Comparison of ENCODE assay signal across 12 cellular contexts in the genomic region with DNA sequence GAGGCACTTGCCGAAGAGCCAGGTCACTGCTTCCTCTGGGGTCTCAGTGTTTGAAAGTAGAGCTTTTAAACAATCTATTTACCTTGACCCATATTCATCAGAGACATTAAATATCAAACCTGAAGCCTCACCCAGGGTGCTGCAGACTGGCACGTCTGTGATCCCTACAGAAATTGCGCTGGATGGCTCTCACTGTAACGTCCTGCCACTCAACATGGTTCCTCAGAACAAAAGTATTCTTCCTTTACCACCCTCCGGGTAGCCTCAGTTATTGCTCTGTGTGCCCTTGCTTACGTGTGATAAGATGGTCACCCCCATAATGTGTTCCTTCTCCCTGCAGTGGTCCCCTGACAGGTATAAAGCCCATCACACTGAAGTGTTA.
DNase-seq lines count a peak whose midpoint lies in the region; ATAC-seq and TF ChIP-seq lines count a peak whose summit lies in the region.
"Had no signal": no experiment of that assay in that cellular context is flagged by ENCODE, and none has a peak within 500 bp of the region (broad histone marks: within the 10 kb centered on the region; RNA-seq: fewer than 3 reads in every experiment).

No MANE protein-coding gene starts in this region.

- TF ChIP-seq CTCF in cardiac muscle cell (IDR thresholded peaks at IDR 0.05; ENCODE audit: low read depth, low read length) (no peak), right atrium auricular region (IDR thresholded peaks at IDR 0.05) (no peak), transverse colon (IDR thresholded peaks at IDR 0.05) (no peak), body of pancreas (IDR thresholded peaks at IDR 0.05) (no peak)

- H2AFZ ChIP-seq in mesenchymal stem cell (ENCODE audit: low read depth, low read length), result no peak overlapping the region

- H2BK15ac ChIP-seq in mesenchymal stem cell (ENCODE audit: low read depth, poor library complexity, severe bottlenecking), result no peak overlapping the region

- H3K4me3 ChIP-seq in cardiac muscle cell (no peak overlapping the region), right atrium auricular region (no peak overlapping the region), SJSA1 (no peak overlapping the region), mesenchymal stem cell (ENCODE audit: insufficient read depth in 1 of 2, low read depth in 1 of 2, low read length in 2 of 2) (no peak overlapping the region), transverse colon (no peak overlapping the region), body of pancreas (no peak overlapping the region)
- H3K4me3 ChIP-seq: vagina had no signal

- H2BK12ac ChIP-seq in mesenchymal stem cell (ENCODE audit: low read length in 2 of 2), result no peak overlapping the region

- DNase-seq in cardiac muscle cell (ENCODE audit: low read depth in 1 of 2, low spot score in 1 of 2), result no peak
- DNase-seq in right atrium auricular region (ENCODE audit: low spot score), result no peak
- DNase-seq in SJSA1 (ENCODE audit: low read depth in 1 of 2, low spot score in 2 of 2), result no peak
- DNase-seq in mesenchymal stem cell, result no peak
- no peak for DNase-seq in transverse colon
- no peak for DNase-seq in amygdala (lab: John Stamatoyannopoulos, UW)
- no peak for DNase-seq in NAMALWA (ENCODE audit: low spot score)
- no peak for DNase-seq in body of pancreas
- DNase-seq: amniotic stem cell, natural killer cell, NCI-H2171 treated with DMSO at 0.1 percent for 48 hours had no signal

- intact Hi-C loops in transverse colon (cut with DNase I; ENCODE audit: low total_unique reads) (no loop called here), body of pancreas (cut with DNase I) (no loop called here)

- no peak overlapping the region for H2AK5ac ChIP-seq in mesenchymal stem cell (ENCODE audit: low read length, severe bottlenecking)

- no peak overlapping the region for H3K23ac ChIP-seq in mesenchymal stem cell (ENCODE audit: low read length in 2 of 2)

- H3K9ac ChIP-seq in mesenchymal stem cell (ENCODE audit: low read length), result no peak overlapping the region

- H3K14ac ChIP-seq in mesenchymal stem cell (ENCODE audit: low read length in 2 of 2), result no peak overlapping the region

- H3K18ac ChIP-seq in mesenchymal stem cell (ENCODE audit: low read depth in 1 of 2, low read length in 2 of 2), result no peak overlapping the region

- no peak overlapping the region for H3K4me2 ChIP-seq in mesenchymal stem cell (ENCODE audit: low read length, poor library complexity, severe bottlenecking)

- H3K4me1 ChIP-seq in cardiac muscle cell (ENCODE audit: low read depth) (peaks cover 12% of the 10 kb centered on the region), right atrium auricular region (peaks cover 0 to 17% of the 10 kb centered on the region in 2 donors), SJSA1 (replicated peaks) (peaks cover 25% of the 10 kb centered on the region), mesenchymal stem cell (ENCODE audit: control insufficient read depth, insufficient read depth, low read depth, low read length) (peaks cover 2% of the 10 kb centered on the region), transverse colon (peaks cover 8 to 41% (median 27%) of the 10 kb centered on the region in 4 donors), body of pancreas (no peaks in the 10 kb centered on the region)

- H4K91ac ChIP-seq in mesenchymal stem cell (ENCODE audit: low read length), result no peak overlapping the region

- no peaks in the 10 kb centered on the region for H3K36me3 ChIP-seq in cardiac muscle cell
- no peaks in the 10 kb centered on the region for H3K36me3 ChIP-seq in right atrium auricular region
- H3K36me3 ChIP-seq in SJSA1, result no peaks in the 10 kb centered on the region
- H3K36me3 ChIP-seq in mesenchymal stem cell (ENCODE audit: control insufficient read depth in 1 of 2, insufficient read depth in 2 of 2, low read depth in 1 of 2, low read length in 2 of 2), result no peaks in the 10 kb centered on the region
- no peaks in the 10 kb centered on the region for H3K36me3 ChIP-seq in transverse colon
- no peaks in the 10 kb centered on the region for H3K36me3 ChIP-seq in body of pancreas (replicated peaks in 1 of 2; ENCODE audit: insufficient read depth in 1 of 2, low read depth in 2 of 2)
- H3K36me3 ChIP-seq: vagina had no signal

- H3K9me3 ChIP-seq in cardiac muscle cell (ENCODE audit: low read depth), result no peaks in the 10 kb centered on the region
- H3K9me3 ChIP-seq in right atrium auricular region, result no peaks in the 10 kb centered on the region
- H3K9me3 ChIP-seq in SJSA1 (replicated peaks), result no peaks in the 10 kb centered on the region
- no peaks in the 10 kb centered on the region for H3K9me3 ChIP-seq in mesenchymal stem cell (ENCODE audit: control insufficient read depth, low read length)
- H3K9me3 ChIP-seq in transverse colon, result no peaks in the 10 kb centered on the region
- H3K9me3 ChIP-seq in body of pancreas, result no peaks in the 10 kb centered on the region
- H3K9me3 ChIP-seq: vagina had no signal

- no peak for TF ChIP-seq POLR2A in transverse colon (IDR thresholded peaks at IDR 0.05)
- TF ChIP-seq POLR2A in body of pancreas (IDR thresholded peaks at IDR 0.05), result no peak

- H4K8ac ChIP-seq in mesenchymal stem cell (ENCODE audit: low read length), result no peak overlapping the region

- in situ Hi-C loops in transverse colon (cut with MboI; ENCODE audit: low pct_ligation_motif_present in 1 of 4, low pct_unique_long_range_greater_than_20kb in 1 of 4, low sequenced_read_pairs in 3 of 4), result no loop called here

- no peaks in the 10 kb centered on the region for H3K79me1 ChIP-seq in mesenchymal stem cell (replicated peaks; ENCODE audit: low read length, poor library complexity, severe bottlenecking)

- ATAC-seq in body of pancreas, result no peak
- ATAC-seq: natural killer cell had no signal

- no peak overlapping the region for H2BK120ac ChIP-seq in mesenchymal stem cell (ENCODE audit: low read depth, low read length)

- 85% methylated on average over 6 of the region's 6 CpGs for WGBS in mesenchymal stem cell
- WGBS in transverse colon (ENCODE audit: low coverage in 1 of 2), 2 donors, result 50 to 65% methylated on average over 1 to 6 of the region's 6 CpGs
- 83 to 85% methylated on average over 6 of the region's 6 CpGs for WGBS in body of pancreas, 2 donors

- no peak for TF ChIP-seq EP300 in transverse colon (IDR thresholded peaks at IDR 0.05; ENCODE audit: low read depth)

- H3K4ac ChIP-seq in mesenchymal stem cell (ENCODE audit: low read depth in 1 of 2, low read length in 2 of 2), result no peak overlapping the region

- no peak overlapping the region for H2BK5ac ChIP-seq in mesenchymal stem cell (ENCODE audit: low read depth, low read length, poor library complexity, severe bottlenecking)

- no peaks in the 10 kb centered on the region for H3K27me3 ChIP-seq in cardiac muscle cell
- no peaks in the 10 kb centered on the region for H3K27me3 ChIP-seq in right atrium auricular region
- no peaks in the 10 kb centered on the region for H3K27me3 ChIP-seq in SJSA1 (replicated peaks)
- no peaks in the 10 kb centered on the region for H3K27me3 ChIP-seq in mesenchymal stem cell (ENCODE audit: control insufficient read depth in 1 of 2, insufficient read depth in 1 of 2, low read length in 2 of 2)
- H3K27me3 ChIP-seq in transverse colon, result no peaks in the 10 kb centered on the region
- no peaks in the 10 kb centered on the region for H3K27me3 ChIP-seq in body of pancreas
- H3K27me3 ChIP-seq: vagina had no signal

- H3K27ac ChIP-seq in cardiac muscle cell (peak overlapping the region; percentile 25), right atrium auricular region (peak overlapping the region in 1 of 2 donors; percentile 1), SJSA1 (peak overlapping the region; percentile 85), mesenchymal stem cell (ENCODE audit: low read length, poor library complexity, severe bottlenecking) (peak overlapping the region; percentile 73), transverse colon (peak overlapping the region; percentile 54 to 74 (median 59)), body of pancreas (no peak overlapping the region)
- H3K27ac ChIP-seq: vagina had no signal

Comparison
In these comparisons a context has a peak if more than half of its experiments do, and no peak if none do; other contexts are left out.
1. H3K27ac ChIP-seq: peak in cardiac muscle cell (single experiment), SJSA1 (single experiment), mesenchymal stem cell (single experiment) and transverse colon (4 of 4); none in body of pancreas (0 of 4).